ENCODE assay signal across 9 cellular contexts in genomic region chr15:63596666-63597032, GRCh38. TPM values are rescaled to one million over a fixed set of nuclear protein-coding genes. Genes with fewer than 3 reads are reported as not detected.
DNase-seq lines count a peak whose midpoint lies in the region; ATAC-seq, FAIRE-seq and TF ChIP-seq lines count a peak whose summit lies in the region.
"Had no signal": no experiment of that assay in that cellular context is flagged by ENCODE, and none has a peak within 500 bp of the region (broad histone marks: within the 10 kb centered on the region; RNA-seq: fewer than 3 reads in every experiment).

No MANE protein-coding gene starts in this region.

- H3K27ac ChIP-seq in mesodermal cell (ENCODE audit: low read depth, low read length, severe bottlenecking) (peak overlapping the region; percentile 23), suprapubic skin (peak overlapping the region; percentile 84)

- peak overlapping the region; percentile 32 for H3K27ac Mint-ChIP-seq in activated CD4-positive, alpha-beta T cell treated with anti-CD3 and anti-CD28 coated beads, Interleukin-2, amount 10 ng/mL, durations not matched to agents 24 days and 14 days
- H3K27ac Mint-ChIP-seq in brain, result peak overlapping the region; percentile 77 to 96 (median 92)

- no peak for TF ChIP-seq EP300 in suprapubic skin (IDR thresholded peaks at IDR 0.05)

- H3K9me3 Mint-ChIP-seq in activated CD4-positive, alpha-beta T cell treated with anti-CD3 and anti-CD28 coated beads, Interleukin-2, amount 10 ng/mL, durations not matched to agents 24 days and 14 days, result no peaks in the 10 kb centered on the region
- peaks cover 0 to 3% (median 0%) of the 10 kb centered on the region in 5 experiments for H3K9me3 Mint-ChIP-seq in brain

- no peaks in the 10 kb centered on the region for H3K27me3 Mint-ChIP-seq in activated CD4-positive, alpha-beta T cell treated with anti-CD3 and anti-CD28 coated beads, Interleukin-2, amount 10 ng/mL, durations not matched to agents 24 days and 14 days
- H3K27me3 Mint-ChIP-seq in brain, result no peaks in the 10 kb centered on the region

- H3K27me3 ChIP-seq in suprapubic skin, result no peaks in the 10 kb centered on the region

- no peak overlapping the region for H3K4me3 ChIP-seq in mesodermal cell (ENCODE audit: extremely low read depth, insufficient read depth, low read length, poor library complexity, severe bottlenecking)
- no peak overlapping the region for H3K4me3 ChIP-seq in suprapubic skin

- H3K4me1 Mint-ChIP-seq in activated CD4-positive, alpha-beta T cell treated with anti-CD3 and anti-CD28 coated beads, Interleukin-2, amount 10 ng/mL, durations not matched to agents 24 days and 14 days, result peaks cover 54% of the 10 kb centered on the region
- H3K4me1 Mint-ChIP-seq in brain, result peaks cover 58% of the 10 kb centered on the region

- no peak for DNase-seq in activated CD4-positive, alpha-beta T cell treated with anti-CD3 and anti-CD28 coated beads, Interleukin-2, amount 10 ng/mL, durations not matched to agents 24 days and 14 days
- DNase-seq in activated CD4-positive, alpha-beta T cell treated with anti-CD3 and anti-CD28 coated beads for 1 hour, result no peak
- no peak for DNase-seq in suprapubic skin (ENCODE audit: low spot score in 2 of 2)
- DNase-seq in D721Med (ENCODE audit: insufficient read length, low spot score), result no peak
- DNase-seq: ACHN had no signal

- 90 to 100% methylated on average over 2 of the region's 2 CpGs for WGBS in mesodermal cell (ENCODE audit: insufficient coverage in 2 of 2), 2 experiments
- 72% methylated on average over 2 of the region's 2 CpGs for WGBS in suprapubic skin

- no peak for TF ChIP-seq CTCF in brain (conservative IDR thresholded peaks at IDR 0.05)
- no peak for TF ChIP-seq CTCF in suprapubic skin (IDR thresholded peaks at IDR 0.05)
- no peak for TF ChIP-seq CTCF in D721Med (IDR thresholded peaks at IDR 0.05; ENCODE audit: insufficient read depth, missing control alignments)

- intact Hi-C loops in activated CD4-positive, alpha-beta T cell treated with anti-CD3 and anti-CD28 coated beads, Interleukin-2, amount 10 ng/mL, durations not matched to agents 24 days and 14 days (cut with micrococcal nuclease), result no loop called here

- no peak for TF ChIP-seq POLR2A in suprapubic skin (IDR thresholded peaks at IDR 0.05)

- H3K36me3 Mint-ChIP-seq in activated CD4-positive, alpha-beta T cell treated with anti-CD3 and anti-CD28 coated beads, Interleukin-2, amount 10 ng/mL, durations not matched to agents 24 days and 14 days (ENCODE audit: low read depth), result peaks cover 24% of the 10 kb centered on the region
- peaks cover 21% of the 10 kb centered on the region for H3K36me3 Mint-ChIP-seq in brain

- H3K9me3 ChIP-seq in mesodermal cell (ENCODE audit: control insufficient read depth, low read length) (no peaks in the 10 kb centered on the region), suprapubic skin (no peaks in the 10 kb centered on the region)

- no peak overlapping the region for H3K4me3 Mint-ChIP-seq in activated CD4-positive, alpha-beta T cell treated with anti-CD3 and anti-CD28 coated beads, Interleukin-2, amount 10 ng/mL, durations not matched to agents 24 days and 14 days
- H3K4me3 Mint-ChIP-seq in brain, result peak overlapping the region in 3 of 5 experiments; percentile 4 to 59 (median 34)

- FAIRE-seq in D721Med (lab: Jason Lieb, UNC), result no peak

- ATAC-seq in GM18519 (IDR thresholded peaks at IDR 0.05; ENCODE audit: low FRiP score, unreplicated experiment) (no peak), HG02981 (IDR thresholded peaks at IDR 0.05; ENCODE audit: unreplicated experiment) (no peak)

- H3K4me1 ChIP-seq in mesodermal cell (ENCODE audit: control insufficient read depth, insufficient read depth, low read length, poor library complexity, severe bottlenecking) (peaks cover 11% of the 10 kb centered on the region), suprapubic skin (peaks cover 60% of the 10 kb centered on the region)

- H3K36me3 ChIP-seq in mesodermal cell (ENCODE audit: control insufficient read depth, insufficient read depth, low read length) (peaks cover 20% of the 10 kb centered on the region), suprapubic skin (peaks cover 26% of the 10 kb centered on the region)

RNA-seq across cellular contexts. Expression of gene FBXL22, which starts 0.5 kb away (rescaled TPM):
- total RNA-seq in activated CD4-positive, alpha-beta T cell treated with anti-CD3 and anti-CD28 coated beads, Interleukin-2, amount 10 ng/mL, durations not matched to agents 24 days and 14 days, result 0.80 and 1.3 TPM in 2 replicates
- polyA plus RNA-seq in brain (ENCODE audit: insufficient read depth, low read depth, low replicate concordance), result 1.5 TPM
- not detected for polyA plus RNA-seq in mesodermal cell (2013, experiment 1 of 2)
- polyA plus RNA-seq in mesodermal cell (2013, experiment 2 of 2), result not detected
- total RNA-seq in suprapubic skin, result 1 to 10 TPM in 3 of 4 donors, not detected in 1; 1.5 to 2.2 (median 1.5) TPM
